1 cellular context compared by ENCODE assay signal in the genomic region with DNA sequence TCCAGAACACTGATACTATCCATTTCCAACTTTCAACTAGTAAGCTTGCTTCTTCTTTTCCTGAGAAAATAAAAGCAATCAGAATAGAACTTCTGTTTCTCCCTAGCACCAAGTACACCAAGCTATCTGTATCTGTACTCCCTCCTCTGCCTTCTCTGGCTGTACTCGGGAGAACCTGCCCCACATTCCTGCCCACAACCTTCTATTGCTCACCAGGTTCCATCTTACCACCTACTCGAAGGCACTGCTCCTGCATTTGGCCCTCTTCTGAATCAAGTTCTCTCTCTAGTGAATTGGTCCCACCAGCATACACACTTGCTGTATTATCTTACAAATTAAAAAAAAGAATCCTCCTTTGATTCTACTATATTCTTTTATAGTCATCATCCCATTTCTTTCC.
TF ChIP-seq lines count a peak whose summit lies in the region.

No MANE protein-coding gene starts in this region.

TF ChIP-seq in IMR-90, 13 proteins besides CTCF, POLR2A, EP300 and RAD21 (continued from another document):
- TF ChIP-seq MAZ (IDR thresholded peaks at IDR 0.05; ENCODE audit: borderline replicate concordance, low read depth, low read length) (no peak), MAFK (IDR thresholded peaks at IDR 0.05; ENCODE audit: low read depth, low read length) (no peak)
